Comparison of ENCODE assay signal across 20 cellular contexts in the genomic region with DNA sequence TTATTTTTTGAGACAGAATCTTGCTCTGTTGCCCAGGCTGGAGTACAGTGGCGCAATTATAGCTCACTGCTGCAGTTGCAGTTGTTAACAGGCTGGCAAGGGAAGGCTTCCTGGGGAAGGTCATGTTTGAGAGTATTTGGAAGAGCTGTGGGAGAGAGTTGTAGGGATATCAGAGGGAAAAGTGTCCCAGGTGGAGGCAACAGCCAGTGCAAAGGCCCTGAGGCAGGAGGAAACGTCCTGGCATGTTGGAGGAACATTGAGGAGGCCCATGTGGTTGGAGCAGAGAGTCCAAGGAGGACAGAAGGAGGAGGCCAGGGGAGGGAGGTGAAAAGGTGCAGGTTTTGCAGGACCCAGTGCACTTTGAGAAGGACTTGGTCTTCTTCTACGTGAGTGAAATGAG. TPM values are rescaled to one million over a fixed set of nuclear protein-coding genes. Genes with fewer than 3 reads are reported as not detected.
DNase-seq lines count a peak whose midpoint lies in the region; ATAC-seq and TF ChIP-seq lines count a peak whose summit lies in the region.
"Had no signal": no experiment of that assay in that cellular context is flagged by ENCODE, and none has a peak within 500 bp of the region (broad histone marks: within the 10 kb centered on the region; RNA-seq: fewer than 3 reads in every experiment).

No MANE protein-coding gene starts in this region.

- H3K4me3 ChIP-seq in neuronal stem cell (ENCODE audit: low read length in 2 of 2) (peak overlapping the region in 1 of 2 donors; percentile 23), lower lobe of right lung (no peak overlapping the region)
- H3K4me3 ChIP-seq: GM12878, HAP-1 had no signal

- no peaks in the 10 kb centered on the region for H3K27me3 Mint-ChIP-seq in CD4-positive, alpha-beta T cell
- peaks cover 13% of the 10 kb centered on the region for H3K27me3 Mint-ChIP-seq in glutamatergic neuron (ENCODE audit: unreplicated experiment)
- H3K27me3 Mint-ChIP-seq in stimulated activated naive CD8-positive, alpha-beta T cell treated with anti-CD3 and anti-CD28 coated beads, Interleukin-15, amount 100 ng/mL, for 72 hours = peaks cover 5% of the 10 kb centered on the region

- no peaks in the 10 kb centered on the region for H3K9me3 ChIP-seq in CD4-positive, alpha-beta T cell (ENCODE audit: control insufficient read depth, low read length)
- H3K9me3 ChIP-seq in neuronal stem cell (replicated peaks in 1 of 2; ENCODE audit: control insufficient read depth in 2 of 2, insufficient read depth in 1 of 2, low read depth in 1 of 2, low read length in 2 of 2) (peaks cover 0 to 2% of the 10 kb centered on the region in 2 donors), lower lobe of right lung (no peaks in the 10 kb centered on the region)
- H3K9me3 ChIP-seq: BE2C, HAP-1 had no signal

- no peak overlapping the region for H2AFZ ChIP-seq in neuronal stem cell (ENCODE audit: low read length)

- peak overlapping the region; percentile 51 for H3K27ac Mint-ChIP-seq in CD4-positive, alpha-beta T cell
- peak overlapping the region; percentile 1 for H3K27ac Mint-ChIP-seq in glutamatergic neuron (ENCODE audit: unreplicated experiment)
- peak overlapping the region in 1 of 2 donors; percentile 43 for H3K27ac Mint-ChIP-seq in stimulated activated naive CD8-positive, alpha-beta T cell treated with anti-CD3 and anti-CD28 coated beads, Interleukin-15, amount 100 ng/mL, for 72 hours

- H2AK5ac ChIP-seq in neuronal stem cell (ENCODE audit: low read depth, low read length) = peak overlapping the region; percentile 79

- no peak overlapping the region for H2BK12ac ChIP-seq in neuronal stem cell (ENCODE audit: low read length)

- no peak overlapping the region for H2BK120ac ChIP-seq in neuronal stem cell (ENCODE audit: low read depth, low read length)

- no peak overlapping the region for H2BK15ac ChIP-seq in neuronal stem cell (ENCODE audit: low read length)

- WGBS in neuronal stem cell (ENCODE audit: extremely low coverage in 2 of 2, insufficient read length in 2 of 2, insufficient replicate concordance in 1 of 2), 2 donors = no CpG with 5 or more reads among the region's 3 CpGs

- H3K4me3 Mint-ChIP-seq in CD4-positive, alpha-beta T cell = no peak overlapping the region
- no peak overlapping the region for H3K4me3 Mint-ChIP-seq in glutamatergic neuron (ENCODE audit: unreplicated experiment)
- no peak overlapping the region for H3K4me3 Mint-ChIP-seq in stimulated activated naive CD8-positive, alpha-beta T cell treated with anti-CD3 and anti-CD28 coated beads, Interleukin-15, amount 100 ng/mL, for 72 hours

- POLR2A ChIA-PET in CD4-positive, alpha-beta T cell (lab: Charles Lee) = interaction anchor here (1.7 kb wide), 1 partner anchor 103 kb away, joined by 5 read pairs; the partner anchor contains the start of gene RPL36
- POLR2A ChIA-PET in RWPE1 (lab: Yijun Ruan, JAX; ENCODE audit: low non-redundant PET) = interaction anchor here (0.7 kb wide), 1 partner anchor 737 kb away, joined by 3 read pairs; the partner anchor contains the start of gene TNFSF9

- no peak overlapping the region for H3K9ac ChIP-seq in neuronal stem cell (ENCODE audit: low read depth, low read length, poor library complexity)

- H3K79me1 ChIP-seq in neuronal stem cell (ENCODE audit: low read depth, low read length) = peaks cover 9% of the 10 kb centered on the region

- H3K23ac ChIP-seq in neuronal stem cell (ENCODE audit: low read depth, low read length, poor library complexity) = no peak overlapping the region

- no peak for DNase-seq in CD4-positive, alpha-beta T cell
- DNase-seq in RWPE1 (ENCODE audit: low spot score) (no peak), glutamatergic neuron (no peak), neuronal stem cell (ENCODE audit: low spot score) (no peak), AML-193 (lab: John Stamatoyannopoulos, UW) (no peak), lower lobe of right lung (no peak)
- DNase-seq in stimulated activated naive CD8-positive, alpha-beta T cell treated with anti-CD3 and anti-CD28 coated beads, Interleukin-15, amount 100 ng/mL, for 72 hours = no peak
- DNase-seq: 8988T; BE2C; C1 segment of cervical spinal cord; CD4-positive, CD25-positive, alpha-beta regulatory T cell; DMS153; DMS79 had no signal

- H3K36me3 Mint-ChIP-seq in CD4-positive, alpha-beta T cell (ENCODE audit: low read depth) = peaks cover 25% of the 10 kb centered on the region
- H3K36me3 Mint-ChIP-seq in glutamatergic neuron (ENCODE audit: unreplicated experiment) = peaks cover 5% of the 10 kb centered on the region

- no peak for ATAC-seq in CD4-positive, alpha-beta T cell (ENCODE audit: poor library complexity)
- ATAC-seq in stimulated activated naive CD8-positive, alpha-beta T cell treated with anti-CD3 and anti-CD28 coated beads, Interleukin-15, amount 100 ng/mL, for 72 hours = no peak
- ATAC-seq in lower lobe of right lung = no peak
- ATAC-seq: GM12878 had no signal

- CTCF ChIA-PET in CD4-positive, alpha-beta T cell (lab: Charles Lee) = interaction anchor here (0.7 to 6.2 kb wide), 3 partner anchors 11 to 164 kb away, joined by 3 to 37 read pairs (median 4); partner anchors contain the start of gene NRTN
- CTCF ChIA-PET in RWPE1 (lab: Yijun Ruan, JAX) = interaction anchor here (0.5 to 0.9 kb wide), 7 partner anchors 10 to 600 kb away, joined by 3 to 6 read pairs (median 4); partner anchors contain the start of gene GTF2F1

- H3K4me1 Mint-ChIP-seq in CD4-positive, alpha-beta T cell (ENCODE audit: low read depth) = peaks cover 15% of the 10 kb centered on the region
- peaks cover 5% of the 10 kb centered on the region for H3K4me1 Mint-ChIP-seq in glutamatergic neuron (ENCODE audit: low read depth, unreplicated experiment)
- H3K4me1 Mint-ChIP-seq in stimulated activated naive CD8-positive, alpha-beta T cell treated with anti-CD3 and anti-CD28 coated beads, Interleukin-15, amount 100 ng/mL, for 72 hours = peaks cover 35% of the 10 kb centered on the region

- peak overlapping the region; percentile 5 for H2BK5ac ChIP-seq in neuronal stem cell (ENCODE audit: low read length)

- peaks cover 4 to 7% of the 10 kb centered on the region in 2 donors for H3K4me1 ChIP-seq in neuronal stem cell (ENCODE audit: control insufficient read depth in 2 of 2, insufficient read depth in 1 of 2, low read depth in 1 of 2, low read length in 2 of 2)
- H3K4me1 ChIP-seq in lower lobe of right lung = peaks cover 9% of the 10 kb centered on the region
- H3K4me1 ChIP-seq: BE2C had no signal

- H3K27ac ChIP-seq in CD4-positive, alpha-beta T cell (ENCODE audit: low read depth, low read length) = no peak overlapping the region
- H3K27ac ChIP-seq in RWPE1 = peak overlapping the region; percentile 35; the same call in 1 of the 2 replicates
- no peak overlapping the region for H3K27ac ChIP-seq in neuronal stem cell (replicated peaks; ENCODE audit: low read length)
- H3K27ac ChIP-seq in lower lobe of right lung = no peak overlapping the region
- H3K27ac ChIP-seq: HL-60 had no signal

- intact Hi-C loops in CD4-positive, alpha-beta T cell (cut with DNase I, micrococcal nuclease) = loop anchor here (2.0 to 5.0 kb wide), 4 partner anchors 34 to 171 kb away; partner anchors contain the start of genes NDUFA11 (in 1 of the 2), RPL36 (in 1 of the 2), SAFB (in 1 of the 2) and SAFB2 (in 1 of the 2)
- intact Hi-C loops in lower lobe of right lung (cut with DNase I) = no loop called here

- H3K4me2 ChIP-seq in neuronal stem cell (ENCODE audit: insufficient read depth, low read length, poor library complexity, severe bottlenecking) = no peak overlapping the region

- H4K91ac ChIP-seq in neuronal stem cell (ENCODE audit: low read depth, low read length, poor library complexity) = no peak overlapping the region

- no peak overlapping the region for H3K18ac ChIP-seq in neuronal stem cell (ENCODE audit: low read length)

- no peaks in the 10 kb centered on the region for H3K9me3 Mint-ChIP-seq in CD4-positive, alpha-beta T cell
- peaks cover 12% of the 10 kb centered on the region for H3K9me3 Mint-ChIP-seq in glutamatergic neuron (ENCODE audit: unreplicated experiment)
- H3K9me3 Mint-ChIP-seq in stimulated activated naive CD8-positive, alpha-beta T cell treated with anti-CD3 and anti-CD28 coated beads, Interleukin-15, amount 100 ng/mL, for 72 hours = no peaks in the 10 kb centered on the region

- TF ChIP-seq CTCF in CD4-positive, alpha-beta T cell (IDR thresholded peaks at IDR 0.05) = no peak
- TF ChIP-seq CTCF in RWPE1 (conservative IDR thresholded peaks at IDR 0.05; ENCODE audit: low read depth) (no peak), glutamatergic neuron (IDR thresholded peaks at IDR 0.05; ENCODE audit: partially characterized antibody, unreplicated experiment) (no peak), lower lobe of right lung (IDR thresholded peaks at IDR 0.05) (no peak)

- H3K27me3 ChIP-seq in CD4-positive, alpha-beta T cell (ENCODE audit: control insufficient read depth, insufficient read depth, low read length) = no peaks in the 10 kb centered on the region
- peaks cover 0 to 4% (median 0%) of the 10 kb centered on the region in 3 experiments for H3K27me3 ChIP-seq in neuronal stem cell (ENCODE audit: control insufficient read depth in 3 of 3, insufficient read depth in 3 of 3, low read depth in 1 of 3, low read length in 3 of 3)
- no peaks in the 10 kb centered on the region for H3K27me3 ChIP-seq in lower lobe of right lung (ENCODE audit: low read depth)
- H3K27me3 ChIP-seq: BE2C had no signal

- no peak overlapping the region for H3K14ac ChIP-seq in neuronal stem cell (ENCODE audit: low read length)

- H3K4ac ChIP-seq in neuronal stem cell (ENCODE audit: low read length) = no peak overlapping the region

- H3K36me3 ChIP-seq in neuronal stem cell (replicated peaks in 1 of 2; ENCODE audit: control insufficient read depth in 2 of 2, insufficient read depth in 2 of 2, low read length in 2 of 2) (peaks cover 13 to 20% of the 10 kb centered on the region in 2 donors), lower lobe of right lung (peaks cover 20% of the 10 kb centered on the region)

- H4K8ac ChIP-seq in neuronal stem cell (ENCODE audit: low read depth, low read length) = no peak overlapping the region

RNA-seq across cellular contexts. Expression of gene DUS3L, which starts 2.2 kb away (rescaled TPM):
- 100 to 1,000 TPM; 150 to 170 TPM for total RNA-seq in CD4-positive, alpha-beta T cell
- 22.4 TPM for total RNA-seq in glutamatergic neuron (ENCODE audit: unreplicated experiment)
- 11.6 TPM for polyA plus RNA-seq in neuronal stem cell (2013, experiment 1 of 2)
- polyA plus RNA-seq in neuronal stem cell (2013, experiment 2 of 2) = 10.8 TPM
- total RNA-seq in lower lobe of right lung = 24.3 TPM

RNA-seq across cellular contexts. Expression of gene PRR22, which starts 8.6 kb away (rescaled TPM):
- total RNA-seq in CD4-positive, alpha-beta T cell = 1 to 10 TPM; 3.1 to 4.9 TPM
- total RNA-seq in glutamatergic neuron (ENCODE audit: unreplicated experiment) (3.1 TPM), lower lobe of right lung (2.7 TPM)
- polyA plus RNA-seq in neuronal stem cell (2013, experiment 1 of 2) = 0.68 TPM
- 0.62 TPM for polyA plus RNA-seq in neuronal stem cell (2013, experiment 2 of 2)
- polyA plus RNA-seq: CD4-positive, CD25-positive, alpha-beta regulatory T cell had no signal

RNA-seq across cellular contexts. Expression of gene NRTN, which starts 11.7 kb away (rescaled TPM):
- total RNA-seq in CD4-positive, alpha-beta T cell = 1 to 10 TPM; 1.5 to 1.6 TPM
- total RNA-seq in glutamatergic neuron (ENCODE audit: unreplicated experiment) = 1.2 TPM
- polyA plus RNA-seq in neuronal stem cell (2013, experiment 1 of 2) = 8.2 TPM
- 7.9 TPM for polyA plus RNA-seq in neuronal stem cell (2013, experiment 2 of 2)
- 2.7 TPM for total RNA-seq in lower lobe of right lung
- total RNA-seq: CD4-positive, CD25-positive, alpha-beta regulatory T cell; GM12878 had no signal
- polyA plus RNA-seq: GM12878 had no signal

RNA-seq across cellular contexts. Expression of gene FUT6, which starts 46.3 kb away (rescaled TPM):
- under 1 TPM in 1 of 2 experiments, not detected in 1; 0.17 TPM for total RNA-seq in CD4-positive, alpha-beta T cell
- total RNA-seq in glutamatergic neuron (ENCODE audit: unreplicated experiment) = not detected
- 0.11 TPM for polyA plus RNA-seq in neuronal stem cell (2013, experiment 1 of 2)
- polyA plus RNA-seq in neuronal stem cell (2013, experiment 2 of 2) = 0.06 TPM
- 1.1 TPM for total RNA-seq in lower lobe of right lung
- total RNA-seq: A673; CD4-positive, CD25-positive, alpha-beta regulatory T cell; GM12878; H4; HT1080 had no signal
- polyA plus RNA-seq: AG04450; CD4-positive, CD25-positive, alpha-beta regulatory T cell; GM12878 had no signal

RNA-seq across cellular contexts. Expression of gene FUT3, which starts 58.1 kb away (rescaled TPM):
- total RNA-seq in CD4-positive, alpha-beta T cell = under 1 TPM; 0.61 to 0.85 TPM
- total RNA-seq in glutamatergic neuron (ENCODE audit: unreplicated experiment) (not detected), lower lobe of right lung (11.3 TPM)
- polyA plus RNA-seq in neuronal stem cell (2013, experiment 1 of 2) = 1.4 TPM
- 1.3 TPM for polyA plus RNA-seq in neuronal stem cell (2013, experiment 2 of 2)
- total RNA-seq: A673; CD4-positive, CD25-positive, alpha-beta regulatory T cell; H4; HT1080 had no signal
- polyA plus RNA-seq: AG04450; CD4-positive, CD25-positive, alpha-beta regulatory T cell had no signal
